In genomic region chr3:196288141-196288460, GRCh38 we compare ENCODE assay signal across 7 cellular contexts. TPM values are rescaled to one million over a fixed set of nuclear protein-coding genes. Genes with fewer than 3 reads are reported as not detected.
DNase-seq lines count a peak whose midpoint lies in the region; ATAC-seq and TF ChIP-seq lines count a peak whose summit lies in the region.

No MANE protein-coding gene starts in this region.

- under 1% methylated on average over 17 of the region's 17 CpGs for WGBS in thymus

- no peaks in the 10 kb centered on the region for H3K9me2 ChIP-seq in Karpas-422 (replicated peaks; ENCODE audit: insufficient read depth, low read length)

- H3K9ac ChIP-seq in Karpas-422 (ENCODE audit: low read length), result peak overlapping the region; percentile 87

- TF ChIP-seq CTCF in GM12865 (IDR thresholded peaks at IDR 0.05; ENCODE audit: insufficient read depth, low read depth, low read length, missing control alignments) (no peak), astrocyte of the cerebellum (IDR thresholded peaks at IDR 0.05; ENCODE audit: low read depth, low read length, missing control alignments) (no peak)

- no peaks in the 10 kb centered on the region for H4K20me1 ChIP-seq in Karpas-422 (ENCODE audit: insufficient read depth, low read depth, low read length)

- ATAC-seq in left colon (peak; percentile 26), HG03469 (IDR thresholded peaks at IDR 0.05; ENCODE audit: unreplicated experiment) (no peak), GM19467 (IDR thresholded peaks at IDR 0.05; ENCODE audit: unreplicated experiment) (no peak)

- H3K27me3 ChIP-seq in Karpas-422 (ENCODE audit: low read length) (no peaks in the 10 kb centered on the region), thymus (ENCODE audit: control insufficient read depth, insufficient read depth) (no peaks in the 10 kb centered on the region)

- intact Hi-C loops in left colon (cut with DNase I, micrococcal nuclease), result no loop called here

- H3K79me2 ChIP-seq in Karpas-422 (ENCODE audit: low read length), result peaks cover 55% of the 10 kb centered on the region

- H3K27ac ChIP-seq in Karpas-422 (ENCODE audit: low read length) (peak overlapping the region; percentile 60), thymus (ENCODE audit: low read depth) (peak overlapping the region; percentile 47)

- in situ Hi-C loops in astrocyte of the cerebellum (cut with HindIII; ENCODE audit: low sequenced_read_pairs), result no loop called here

- H3K36me3 ChIP-seq in Karpas-422 (ENCODE audit: insufficient read depth, low read length) (no peaks in the 10 kb centered on the region), thymus (ENCODE audit: control insufficient read depth, insufficient read depth) (no peaks in the 10 kb centered on the region)

- peak overlapping the region; percentile 93 for H3K4me2 ChIP-seq in Karpas-422 (ENCODE audit: low read depth, low read length, poor library complexity, severe bottlenecking)

- DNase-seq in GM12865 (ENCODE audit: low read depth), result no peak
- peak; percentile 79 for DNase-seq in Karpas-422
- no peak for DNase-seq in astrocyte of the cerebellum (ENCODE audit: low read depth)
- no peak for DNase-seq in left colon

- peak overlapping the region; percentile 82 for H3K4me3 ChIP-seq in GM12865 (ENCODE audit: low read depth, low read length)
- peak overlapping the region; percentile 93 for H3K4me3 ChIP-seq in Karpas-422 (ENCODE audit: low read length)
- H3K4me3 ChIP-seq in astrocyte of the cerebellum (ENCODE audit: low read depth, low read length), result peak overlapping the region; percentile 76
- peak overlapping the region; percentile 98 for H3K4me3 ChIP-seq in thymus (ENCODE audit: low read length)

- H3K9me3 ChIP-seq in Karpas-422 (ENCODE audit: low read length) (no peaks in the 10 kb centered on the region), thymus (ENCODE audit: control insufficient read depth) (no peaks in the 10 kb centered on the region)

- peak overlapping the region; percentile 87 for H2AFZ ChIP-seq in Karpas-422 (ENCODE audit: low read length)

- peaks cover 61% of the 10 kb centered on the region for H3K4me1 ChIP-seq in Karpas-422 (ENCODE audit: low read length)
- H3K4me1 ChIP-seq in thymus (ENCODE audit: control insufficient read depth, insufficient read depth, low read length), result peaks cover 2% of the 10 kb centered on the region

RNA-seq across cellular contexts. Expression of gene PCYT1A, which starts 0.6 kb away (rescaled TPM):
- total RNA-seq in Karpas-422 (2014; rRNA removed; shearing (Covaris generic); ENCODE audit: low replicate concordance), result 42.6 and 48.8 TPM in 2 replicates
- total RNA-seq in left colon, result 10 to 100 TPM; 57.7 to 64.6 TPM
- 18.9 TPM for polyA plus RNA-seq in thymus

RNA-seq across cellular contexts. Expression of gene DYNLT2B, which starts 29.9 kb away (rescaled TPM):
- 9.6 and 17.1 TPM in 2 replicates for total RNA-seq in Karpas-422 (2014; rRNA removed; shearing (Covaris generic); ENCODE audit: low replicate concordance)
- total RNA-seq in left colon, result 1 to 10 TPM; 1.7 to 2.2 TPM
- 41.0 TPM for polyA plus RNA-seq in thymus

RNA-seq across cellular contexts. Expression of gene TM4SF19, which starts 50.1 kb away (rescaled TPM):
- not detected in 2 replicates for total RNA-seq in Karpas-422 (2014; rRNA removed; shearing (Covaris generic); ENCODE audit: low replicate concordance)
- not detected for total RNA-seq in left colon
- 0.46 TPM for polyA plus RNA-seq in thymus
